28 cellular contexts compared by ENCODE assay signal in genomic region chr3:90136468-90137191, GRCh38.
"Had no signal": no experiment of that assay in that cellular context is flagged by ENCODE, and none has a peak within 500 bp of the region (broad histone marks: within the 10 kb centered on the region; RNA-seq: fewer than 3 reads in every experiment).

No MANE protein-coding gene starts in this region.

- H3K27ac ChIP-seq: epithelial cell of prostate, esophagus squamous epithelium, parathyroid adenoma, psoas muscle, sigmoid colon, upper lobe of left lung, vagina had no signal

- DNase-seq: activated CD4-positive, alpha-beta T cell treated with anti-CD3 and anti-CD28 coated beads for 36 hours; activated CD4-positive, CD25-positive, alpha-beta regulatory T cell; activated gamma-delta T cell; activated naive CD4-positive, alpha-beta T cell treated with anti-CD3 and anti-CD28 coated beads, Interleukin-2, amount 10 ng/mL, durations not matched to agents 7 days and 5 days; activated naive CD8-positive, alpha-beta T cell treated with anti-CD3 and anti-CD28 coated beads, Interleukin-2, amount 10 ng/mL, durations not matched to agents 7 days and 5 days; effector CD8-positive, alpha-beta T cell; esophagus squamous epithelium; foreskin melanocyte; left ventricle myocardium superior; naive thymus-derived CD4-positive, alpha-beta T cell; nucleus accumbens; psoas muscle; sigmoid colon; stimulated activated CD4-positive, alpha-beta T cell treated with anti-CD3 and anti-CD28 coated beads, Interleukin-1b, Interleukin-23, amount 100 ng/mL, for 48 hours; stimulated activated CD4-positive, alpha-beta T cell treated with anti-CD3 and anti-CD28 coated beads, Interleukin-4, amount 100 ng/mL, for 4 hours; stimulated activated CD8-positive, alpha-beta memory T cell treated with anti-CD3 and anti-CD28 coated beads, Interleukin-4, amount 100 ng/mL, for 48 hours; stimulated activated naive CD8-positive, alpha-beta T cell treated with anti-CD3 and anti-CD28 coated beads, Interleukin-15, amount 100 ng/mL, for 72 hours; substantia nigra; T-helper 1 cell; upper lobe of left lung had no signal

- H3K4me3 ChIP-seq: esophagus squamous epithelium, psoas muscle, sigmoid colon, smooth muscle cell, upper lobe of left lung, vagina had no signal

- H3K27me3 ChIP-seq: esophagus squamous epithelium, sigmoid colon, upper lobe of left lung, vagina had no signal

- H3K4me1 ChIP-seq: esophagus squamous epithelium, parathyroid adenoma, psoas muscle, sigmoid colon, upper lobe of left lung, vagina had no signal

- H3K36me3 ChIP-seq: esophagus squamous epithelium, sigmoid colon, upper lobe of left lung, vagina had no signal

- FAIRE-seq: bronchial epithelial cell, endometrium, islet of Langerhans had no signal

- ATAC-seq: activated CD4-positive, alpha-beta T cell treated with anti-CD3 and anti-CD28 coated beads for 36 hours; left ventricle myocardium superior; naive thymus-derived CD4-positive, alpha-beta T cell; psoas muscle; stimulated activated memory B cell treated with anti-CD40 and anti-IgM and Interleukin-4, amounts not matched to agents 10 μg/mL and 1 μg/mL and 100 μg/mL, for 72 hours; stimulated activated naive CD8-positive, alpha-beta T cell treated with anti-CD3 and anti-CD28 coated beads, Interleukin-15, amount 100 ng/mL, for 72 hours had no signal

- H3K9me3 ChIP-seq: esophagus squamous epithelium, psoas muscle, sigmoid colon, upper lobe of left lung, vagina had no signal
